ENCODE assay signal across 12 cellular contexts in genomic region chr14:68665792-68666195, GRCh38.
A peak's percentile ranks its signal among the peaks of the same experiment; 100 is the strongest.
DNase-seq lines count a peak whose midpoint lies in the region; ATAC-seq and TF ChIP-seq lines count a peak whose summit lies in the region.
"Had no signal": no experiment of that assay in that cellular context is flagged by ENCODE, and none has a peak within 500 bp of the region (broad histone marks: within the 10 kb centered on the region; RNA-seq: fewer than 3 reads in every experiment).

No MANE protein-coding gene starts in this region.

- DNase-seq in EH (ENCODE audit: low read depth) (peak; percentile 37), Peyer's patch (no peak), left ventricle myocardium superior (no peak), sigmoid colon (no peak), dedifferentiated amniotic fluid mesenchymal stem cell (ENCODE audit: extremely low spot score) (no peak)
- DNase-seq in activated naive CD8-positive, alpha-beta T cell treated with anti-CD3 and anti-CD28 coated beads, Interleukin-2, amount 50 U/mL, for 24 hours: no peak
- DNase-seq: C1 segment of cervical spinal cord, NCI-H526, T-helper 2 cell had no signal

- no peaks in the 10 kb centered on the region for H3K27me3 ChIP-seq in Peyer's patch
- no peaks in the 10 kb centered on the region for H3K27me3 ChIP-seq in sigmoid colon
- H3K27me3 ChIP-seq: body of pancreas had no signal

- H3K9me3 ChIP-seq in Peyer's patch (no peaks in the 10 kb centered on the region), sigmoid colon (no peaks in the 10 kb centered on the region)
- H3K9me3 ChIP-seq: body of pancreas had no signal

- no peak for TF ChIP-seq EP300 in sigmoid colon (IDR thresholded peaks at IDR 0.05)

- H3K4me1 Mint-ChIP-seq in activated naive CD8-positive, alpha-beta T cell treated with anti-CD3 and anti-CD28 coated beads, Interleukin-2, amount 50 U/mL, for 24 hours: peaks cover 55% of the 10 kb centered on the region

- intact Hi-C loops in left ventricle myocardium superior (cut with micrococcal nuclease) (no loop called here), sigmoid colon (cut with DNase I) (loop anchor here (5.0 to 10.0 kb wide), 4 partner anchors 73 to 721 kb away; no protein-coding TSS in a partner anchor)

- ATAC-seq in left ventricle myocardium superior: peak; percentile 12
- no peak for ATAC-seq in GM18870 (IDR thresholded peaks at IDR 0.05; ENCODE audit: unreplicated experiment)
- no peak for ATAC-seq in GM21619 (IDR thresholded peaks at IDR 0.05; ENCODE audit: unreplicated experiment)
- ATAC-seq in activated naive CD8-positive, alpha-beta T cell treated with anti-CD3 and anti-CD28 coated beads, Interleukin-2, amount 50 U/mL, for 24 hours: no peak
- ATAC-seq: body of pancreas had no signal

- peaks cover 4% of the 10 kb centered on the region for H3K9me3 Mint-ChIP-seq in activated naive CD8-positive, alpha-beta T cell treated with anti-CD3 and anti-CD28 coated beads, Interleukin-2, amount 50 U/mL, for 24 hours

- TF ChIP-seq POLR2A in Peyer's patch (IDR thresholded peaks at IDR 0.05) (no peak), sigmoid colon (IDR thresholded peaks at IDR 0.05) (no peak)

- TF ChIP-seq CTCF in Peyer's patch (IDR thresholded peaks at IDR 0.05): no peak
- no peak for TF ChIP-seq CTCF in sigmoid colon (IDR thresholded peaks at IDR 0.05)

- H3K27ac ChIP-seq in Peyer's patch (peak overlapping the region; percentile 24 to 65 (median 36)), sigmoid colon (peak overlapping the region; percentile 70 to 88 (median 81))

- peaks cover 7% of the 10 kb centered on the region for H3K27me3 Mint-ChIP-seq in activated naive CD8-positive, alpha-beta T cell treated with anti-CD3 and anti-CD28 coated beads, Interleukin-2, amount 50 U/mL, for 24 hours

- peaks cover 0 to 25% (median 0%) of the 10 kb centered on the region in 4 donors for H3K4me1 ChIP-seq in Peyer's patch
- peaks cover 0 to 92% (median 81%) of the 10 kb centered on the region in 4 donors for H3K4me1 ChIP-seq in sigmoid colon

- H3K36me3 ChIP-seq in Peyer's patch (no peaks in the 10 kb centered on the region), sigmoid colon (no peaks in the 10 kb centered on the region)

- H3K4me3 Mint-ChIP-seq in activated naive CD8-positive, alpha-beta T cell treated with anti-CD3 and anti-CD28 coated beads, Interleukin-2, amount 50 U/mL, for 24 hours: no peak overlapping the region

- H3K36me3 Mint-ChIP-seq in activated naive CD8-positive, alpha-beta T cell treated with anti-CD3 and anti-CD28 coated beads, Interleukin-2, amount 50 U/mL, for 24 hours (ENCODE audit: low read depth): no peaks in the 10 kb centered on the region

- no peak overlapping the region for H3K27ac Mint-ChIP-seq in activated naive CD8-positive, alpha-beta T cell treated with anti-CD3 and anti-CD28 coated beads, Interleukin-2, amount 50 U/mL, for 24 hours

- H3K4me3 ChIP-seq in Peyer's patch (no peak overlapping the region), sigmoid colon (no peak overlapping the region)
- H3K4me3 ChIP-seq: body of pancreas had no signal
